ENCODE assay signal across 8 cellular contexts in the genomic region with DNA sequence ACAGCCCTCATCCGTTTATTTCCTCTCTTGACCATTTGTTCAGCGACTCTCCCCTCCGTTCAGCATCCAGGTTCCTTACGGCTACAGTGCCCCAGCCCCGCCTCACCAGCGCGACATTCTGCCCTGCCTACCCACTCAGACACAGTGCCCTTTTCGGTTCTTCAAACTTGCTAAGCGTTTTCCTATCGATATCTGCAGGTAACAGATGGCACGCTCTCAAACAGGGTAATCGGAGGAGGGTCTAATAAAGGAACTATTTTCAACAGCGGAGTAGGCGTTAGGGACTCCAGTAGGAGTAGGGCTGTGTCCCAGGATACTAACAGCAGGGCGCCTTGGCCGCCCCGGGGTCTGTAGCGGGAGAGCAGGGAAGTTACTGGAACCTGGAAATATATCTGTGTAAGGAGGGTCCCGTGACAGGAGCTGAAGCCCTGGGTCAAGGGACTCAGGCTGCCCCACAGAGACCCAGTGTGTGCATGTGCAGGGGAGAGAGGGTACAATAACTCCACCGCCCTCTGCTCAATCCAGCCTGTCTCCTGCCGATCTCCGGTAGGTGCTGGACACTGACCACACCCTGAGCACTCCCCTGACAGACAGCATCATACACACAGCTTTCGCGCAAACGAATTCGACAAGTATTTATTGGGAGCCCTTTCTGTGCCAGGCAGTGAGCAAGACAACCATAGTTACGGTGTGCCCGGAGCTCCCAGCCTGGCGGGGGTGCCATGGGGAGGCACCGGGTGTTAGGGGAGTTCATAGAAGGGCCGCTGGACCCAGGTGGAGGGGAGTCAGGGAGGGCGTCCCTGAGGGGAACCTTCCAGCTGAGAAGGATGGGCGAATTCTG. TPM values are rescaled to one million over a fixed set of nuclear protein-coding genes. Genes with fewer than 3 reads are reported as not detected.
A peak's percentile ranks its signal among the peaks of the same experiment; 100 is the strongest.
DNase-seq lines count a peak whose midpoint lies in the region; ATAC-seq and TF ChIP-seq lines count a peak whose summit lies in the region.

No MANE protein-coding gene starts in this region.

- peak overlapping the region; percentile 82 for H3K27ac ChIP-seq in 22Rv1
- no peak overlapping the region for H3K27ac ChIP-seq in RWPE1

- H3K27ac Mint-ChIP-seq in activated naive CD8-positive, alpha-beta T cell treated with anti-CD3 and anti-CD28 coated beads, Interleukin-2, amount 10 ng/mL, durations not matched to agents 7 days and 5 days = peak overlapping the region; percentile 79
- H3K27ac Mint-ChIP-seq in memory B cell = peak overlapping the region; percentile 51

- peaks cover 53% of the 10 kb centered on the region for H3K27me3 Mint-ChIP-seq in activated naive CD8-positive, alpha-beta T cell treated with anti-CD3 and anti-CD28 coated beads, Interleukin-2, amount 10 ng/mL, durations not matched to agents 7 days and 5 days
- H3K27me3 Mint-ChIP-seq in memory B cell = peaks cover 32% of the 10 kb centered on the region

- ATAC-seq in GM18502 (IDR thresholded peaks at IDR 0.05; ENCODE audit: poor library complexity, unreplicated experiment) (peak; percentile 9), memory B cell (ENCODE audit: low read depth) (peak; percentile 23), HG02759 (IDR thresholded peaks at IDR 0.05; ENCODE audit: unreplicated experiment) (no peak), HG03095 (IDR thresholded peaks at IDR 0.05; ENCODE audit: unreplicated experiment) (no peak)
- ATAC-seq in activated naive CD8-positive, alpha-beta T cell treated with anti-CD3 and anti-CD28 coated beads, Interleukin-2, amount 10 ng/mL, durations not matched to agents 7 days and 5 days (ENCODE audit: low read depth) = no peak

- H3K4me1 Mint-ChIP-seq in activated naive CD8-positive, alpha-beta T cell treated with anti-CD3 and anti-CD28 coated beads, Interleukin-2, amount 10 ng/mL, durations not matched to agents 7 days and 5 days = peaks cover 22% of the 10 kb centered on the region
- peaks cover 20% of the 10 kb centered on the region for H3K4me1 Mint-ChIP-seq in memory B cell

- TF ChIP-seq CTCF in 22Rv1 (IDR thresholded peaks at IDR 0.05) (no peak), RWPE1 (conservative IDR thresholded peaks at IDR 0.05; ENCODE audit: low read depth) (no peak)

- H3K4me3 Mint-ChIP-seq in activated naive CD8-positive, alpha-beta T cell treated with anti-CD3 and anti-CD28 coated beads, Interleukin-2, amount 10 ng/mL, durations not matched to agents 7 days and 5 days = peak overlapping the region; percentile 82
- H3K4me3 Mint-ChIP-seq in memory B cell = peak overlapping the region; percentile 97

- H3K9me3 Mint-ChIP-seq in activated naive CD8-positive, alpha-beta T cell treated with anti-CD3 and anti-CD28 coated beads, Interleukin-2, amount 10 ng/mL, durations not matched to agents 7 days and 5 days = peaks cover 7% of the 10 kb centered on the region
- no peaks in the 10 kb centered on the region for H3K9me3 Mint-ChIP-seq in memory B cell

- POLR2A ChIA-PET in activated naive CD8-positive, alpha-beta T cell treated with anti-CD3 and anti-CD28 coated beads, Interleukin-2, amount 10 ng/mL, durations not matched to agents 7 days and 5 days (lab: Charles Lee) = interaction anchor here (1.7 kb wide), 1 partner anchor 31 kb away, joined by 4 read pairs; no protein-coding TSS in a partner anchor
- POLR2A ChIA-PET in RWPE1 (lab: Yijun Ruan, JAX; ENCODE audit: low non-redundant PET) = no interaction called here

- CTCF ChIA-PET in RWPE1 (lab: Yijun Ruan, JAX) = interaction anchor here (1.4 kb wide), 1 partner anchor 11 kb away, joined by 3 read pairs; no protein-coding TSS in a partner anchor

- peaks cover 3% of the 10 kb centered on the region for H3K36me3 Mint-ChIP-seq in activated naive CD8-positive, alpha-beta T cell treated with anti-CD3 and anti-CD28 coated beads, Interleukin-2, amount 10 ng/mL, durations not matched to agents 7 days and 5 days
- peaks cover 8% of the 10 kb centered on the region for H3K36me3 Mint-ChIP-seq in memory B cell

- no peak for DNase-seq in activated naive CD8-positive, alpha-beta T cell treated with anti-CD3 and anti-CD28 coated beads, Interleukin-2, amount 10 ng/mL, durations not matched to agents 7 days and 5 days
- no peak for DNase-seq in memory B cell (ENCODE audit: low spot score in 2 of 2)
- no peak for DNase-seq in dedifferentiated amniotic fluid mesenchymal stem cell (ENCODE audit: extremely low spot score)
- no peak for DNase-seq in RWPE1 (ENCODE audit: low spot score)

RNA-seq across cellular contexts. Expression of a gene that starts 2.1 kb away (rescaled TPM):
- total RNA-seq in activated naive CD8-positive, alpha-beta T cell treated with anti-CD3 and anti-CD28 coated beads, Interleukin-2, amount 10 ng/mL, durations not matched to agents 7 days and 5 days = under 1 TPM; 0.55 to 0.65 TPM

RNA-seq across cellular contexts. Expression of a gene that starts 31.6 kb away (rescaled TPM):
- 1,000 to 10,000 TPM; 3,289 to 3,447 TPM for total RNA-seq in activated naive CD8-positive, alpha-beta T cell treated with anti-CD3 and anti-CD28 coated beads, Interleukin-2, amount 10 ng/mL, durations not matched to agents 7 days and 5 days

Comparison
In these comparisons a context has a peak if more than half of its experiments do, and no peak if none do; other contexts are left out.
1. ATAC-seq: peak in GM18502 (single experiment) and memory B cell (single experiment); none in activated naive CD8-positive, alpha-beta T cell treated with anti-CD3 and anti-CD28 coated beads, Interleukin-2, amount 10 ng/mL, durations not matched to agents 7 days and 5 days (single experiment), HG02759 (single experiment) and HG03095 (single experiment).